1 cellular context compared by ENCODE assay signal in the genomic region with DNA sequence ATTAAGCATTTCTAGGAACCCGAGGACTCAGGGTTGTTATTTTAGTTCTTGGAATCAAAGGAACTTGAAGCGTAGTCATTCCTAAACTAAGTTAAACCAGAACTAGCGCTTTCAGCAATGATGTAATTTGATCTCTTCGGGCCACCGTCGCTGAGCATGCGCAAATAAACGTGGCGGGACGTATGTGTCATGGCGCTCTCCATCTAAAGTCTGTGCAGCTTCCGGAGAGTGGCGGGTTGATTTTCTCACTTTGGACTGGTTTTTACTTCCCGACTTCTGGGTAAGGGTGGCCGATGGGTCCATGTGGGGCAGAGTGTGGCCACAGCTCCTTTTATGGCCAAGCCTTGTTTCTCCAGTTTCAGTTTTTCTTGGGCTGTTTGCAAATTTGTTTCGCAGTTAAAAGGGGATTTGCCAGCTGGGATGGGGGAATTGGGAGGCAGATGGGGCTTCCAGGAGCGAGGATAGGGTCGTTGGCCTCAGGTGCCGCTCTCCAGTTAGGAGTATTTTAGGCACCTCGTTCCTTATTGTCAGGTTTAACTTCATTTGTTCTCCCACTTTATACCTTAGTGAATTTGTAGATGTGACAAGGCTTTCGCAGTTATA.
TF ChIP-seq lines count a peak whose summit lies in the region.

CDKAL1 (plus strand) TSS at position 163 of the 603 bp plus-strand sequence. CDS start 11,894 bp downstream, outside the sequence.

TF ChIP-seq in HepG2, 621 proteins besides CTCF, POLR2A, EP300 and RAD21 (continued from another document and continues in another):
- TF ChIP-seq BCLAF1 (IDR thresholded peaks at IDR 0.05) = no peak
- no peak for TF ChIP-seq RELA (CRISPR knock-in tag; IDR thresholded peaks at IDR 0.05)
- TF ChIP-seq PLRG1 (conservative IDR thresholded peaks at IDR 0.05) = no peak
- no peak for TF ChIP-seq FOXC1 (CRISPR knock-in tag; IDR thresholded peaks at IDR 0.05; ENCODE audit: borderline replicate concordance)
- no peak for TF ChIP-seq HNRNPUL1 (IDR thresholded peaks at IDR 0.05; ENCODE audit: low read depth, low read length)
- no peak for TF ChIP-seq PCBP2 (optimal IDR thresholded peaks at IDR 0.05; ENCODE audit: low read depth, low read length, poor library complexity, severe bottlenecking)
- 0 out of 2 replicates have a peak, but pooled peaks have one; percentile 32 for TF ChIP-seq ZBTB34 (CRISPR knock-in tag; IDR thresholded peaks at IDR 0.05)
- 0 out of 2 replicates have a peak, but pooled peaks have one; percentile 33 for TF ChIP-seq MED13 (CRISPR knock-in tag; IDR thresholded peaks at IDR 0.05)
- TF ChIP-seq ZFP82 (CRISPR knock-in tag; IDR thresholded peaks at IDR 0.05; ENCODE audit: borderline replicate concordance) = no peak
- no peak for TF ChIP-seq ZBTB7A (CRISPR knock-in tag; IDR thresholded peaks at IDR 0.05)
- TF ChIP-seq KDM2A (CRISPR knock-in tag; IDR thresholded peaks at IDR 0.05; ENCODE audit: borderline replicate concordance, low read depth) = peak; percentile 85; the same call in 1 of the 2 replicates
- peak in 1 of 2 experiments; percentile 61; a peak in 3 of 4 replicates for TF ChIP-seq HMGXB4 (CRISPR knock-in tag; IDR thresholded peaks at IDR 0.05; ENCODE audit: borderline replicate concordance in 1 of 2, low read depth in 1 of 2)
- 0 out of 2 replicates have a peak, but pooled peaks have one; percentile 26 for TF ChIP-seq KLF6 (CRISPR knock-in tag; IDR thresholded peaks at IDR 0.05)
- TF ChIP-seq MBNL3 (CRISPR knock-in tag; conservative IDR thresholded peaks at IDR 0.05) = no peak
- TF ChIP-seq ZSCAN22 (CRISPR knock-in tag; IDR thresholded peaks at IDR 0.05) = no peak
- peak; percentile 71 for TF ChIP-seq CEBPG (CRISPR knock-in tag; IDR thresholded peaks at IDR 0.05)
- TF ChIP-seq SNAI1 (CRISPR knock-in tag; IDR thresholded peaks at IDR 0.05; ENCODE audit: borderline replicate concordance) = no peak
- no peak for TF ChIP-seq FOXK2 (IDR thresholded peaks at IDR 0.05)
- TF ChIP-seq BRD4 (CRISPR knock-in tag; IDR thresholded peaks at IDR 0.05) = peak; percentile 30; the same call in 1 of the 2 replicates
- peak; percentile 76 for TF ChIP-seq FOXA3 (CRISPR knock-in tag; IDR thresholded peaks at IDR 0.05)
- TF ChIP-seq GLI4 (CRISPR knock-in tag; IDR thresholded peaks at IDR 0.05; ENCODE audit: borderline replicate concordance) = no peak
- TF ChIP-seq, protein P1, sequence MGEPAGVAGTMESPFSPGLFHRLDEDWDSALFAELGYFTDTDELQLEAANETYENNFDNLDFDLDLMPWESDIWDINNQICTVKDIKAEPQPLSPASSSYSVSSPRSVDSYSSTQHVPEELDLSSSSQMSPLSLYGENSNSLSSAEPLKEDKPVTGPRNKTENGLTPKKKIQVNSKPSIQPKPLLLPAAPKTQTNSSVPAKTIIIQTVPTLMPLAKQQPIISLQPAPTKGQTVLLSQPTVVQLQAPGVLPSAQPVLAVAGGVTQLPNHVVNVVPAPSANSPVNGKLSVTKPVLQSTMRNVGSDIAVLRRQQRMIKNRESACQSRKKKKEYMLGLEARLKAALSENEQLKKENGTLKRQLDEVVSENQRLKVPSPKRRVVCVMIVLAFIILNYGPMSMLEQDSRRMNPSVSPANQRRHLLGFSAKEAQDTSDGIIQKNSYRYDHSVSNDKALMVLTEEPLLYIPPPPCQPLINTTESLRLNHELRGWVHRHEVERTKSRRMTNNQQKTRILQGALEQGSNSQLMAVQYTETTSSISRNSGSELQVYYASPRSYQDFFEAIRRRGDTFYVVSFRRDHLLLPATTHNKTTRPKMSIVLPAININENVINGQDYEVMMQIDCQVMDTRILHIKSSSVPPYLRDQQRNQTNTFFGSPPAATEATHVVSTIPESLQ (CRISPR knock-in tag; conservative IDR thresholded peaks at IDR 0.05) = no peak
- no peak for TF ChIP-seq CERS6 (CRISPR knock-in tag; IDR thresholded peaks at IDR 0.05)
- peak; percentile 42; the same call in 1 of the 2 replicates for TF ChIP-seq FOXJ3 (CRISPR knock-in tag; IDR thresholded peaks at IDR 0.05; ENCODE audit: borderline replicate concordance)
- peak; percentile 74 for TF ChIP-seq PHF5A (CRISPR knock-in tag; IDR thresholded peaks at IDR 0.05; ENCODE audit: low read depth, unreplicated experiment)
- TF ChIP-seq NR2F2 (IDR thresholded peaks at IDR 0.05; ENCODE audit: borderline replicate concordance, low read depth) = no peak
- no peak for TF ChIP-seq NFE2L2 (IDR thresholded peaks at IDR 0.05; ENCODE audit: low read length)
- TF ChIP-seq HBP1 (CRISPR knock-in tag; IDR thresholded peaks at IDR 0.05; ENCODE audit: low read depth) = peak; percentile 66; the same call in 1 of the 2 replicates
- peak; percentile 65; the same call in 1 of the 2 replicates for TF ChIP-seq THRA (CRISPR knock-in tag; IDR thresholded peaks at IDR 0.05; ENCODE audit: borderline replicate concordance)
- TF ChIP-seq ATF7 (IDR thresholded peaks at IDR 0.05) = peak; percentile 23; the same call in 1 of the 2 replicates
- TF ChIP-seq ATF7 (CRISPR knock-in tag; IDR thresholded peaks at IDR 0.05) = no peak
- TF ChIP-seq ZIK1 (CRISPR knock-in tag; IDR thresholded peaks at IDR 0.05; ENCODE audit: borderline replicate concordance, low read depth) = no peak
- TF ChIP-seq TFAP4 (IDR thresholded peaks at IDR 0.05; ENCODE audit: borderline replicate concordance, low read depth) = peak; percentile 75; the same call in 1 of the 2 replicates
- TF ChIP-seq, protein P2, sequence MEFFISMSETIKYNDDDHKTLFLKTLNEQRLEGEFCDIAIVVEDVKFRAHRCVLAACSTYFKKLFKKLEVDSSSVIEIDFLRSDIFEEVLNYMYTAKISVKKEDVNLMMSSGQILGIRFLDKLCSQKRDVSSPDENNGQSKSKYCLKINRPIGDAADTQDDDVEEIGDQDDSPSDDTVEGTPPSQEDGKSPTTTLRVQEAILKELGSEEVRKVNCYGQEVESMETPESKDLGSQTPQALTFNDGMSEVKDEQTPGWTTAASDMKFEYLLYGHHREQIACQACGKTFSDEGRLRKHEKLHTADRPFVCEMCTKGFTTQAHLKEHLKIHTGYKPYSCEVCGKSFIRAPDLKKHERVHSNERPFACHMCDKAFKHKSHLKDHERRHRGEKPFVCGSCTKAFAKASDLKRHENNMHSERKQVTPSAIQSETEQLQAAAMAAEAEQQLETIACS (CRISPR knock-in tag; IDR thresholded peaks at IDR 0.05) = no peak
- TF ChIP-seq NFIB (CRISPR knock-in tag; IDR thresholded peaks at IDR 0.05; ENCODE audit: borderline replicate concordance) = no peak
- peak; percentile 72 for TF ChIP-seq RBFOX2 (IDR thresholded peaks at IDR 0.05; ENCODE audit: low read depth, low read length)
- TF ChIP-seq THYN1 (CRISPR knock-in tag; IDR thresholded peaks at IDR 0.05; ENCODE audit: borderline replicate concordance, low read depth) = no peak
- TF ChIP-seq REXO4 (CRISPR knock-in tag; IDR thresholded peaks at IDR 0.05; ENCODE audit: borderline replicate concordance) = no peak
- no peak for TF ChIP-seq ZNF30 (CRISPR knock-in tag; IDR thresholded peaks at IDR 0.05)
- peak; percentile 93 for TF ChIP-seq ELF1 (CRISPR knock-in tag; IDR thresholded peaks at IDR 0.05)
- no peak for TF ChIP-seq ARHGAP35 (CRISPR knock-in tag; IDR thresholded peaks at IDR 0.05; ENCODE audit: borderline replicate concordance)
- TF ChIP-seq DR1 (CRISPR knock-in tag; IDR thresholded peaks at IDR 0.05) = no peak; the same call in 1 of the 2 replicates
- TF ChIP-seq DZIP1 (CRISPR knock-in tag; IDR thresholded peaks at IDR 0.05) = no peak
- no peak for TF ChIP-seq PAF1 (CRISPR knock-in tag; IDR thresholded peaks at IDR 0.05)
- TF ChIP-seq ISX (CRISPR knock-in tag; conservative IDR thresholded peaks at IDR 0.05) = no peak
